In genomic region chr5:43602818-43603534, GRCh38 we compare ENCODE assay signal across 1 cellular context.
A peak's percentile ranks its signal among the peaks of the same experiment; 100 is the strongest.
TF ChIP-seq lines count a peak whose summit lies in the region.

NNT (plus strand) TSS chr5:43603180; CDS start chr5:43609196, 6,016 bp downstream.

TF ChIP-seq in HepG2, 621 proteins besides CTCF, POLR2A, EP300 and RAD21 (continued from another document and continues in another):
- TF ChIP-seq TOPORS (CRISPR knock-in tag; IDR thresholded peaks at IDR 0.05) (no peak; the same call in 1 of the 2 replicates), NR2F1 (CRISPR knock-in tag; IDR thresholded peaks at IDR 0.05) (no peak), ZNF142 (CRISPR knock-in tag; IDR thresholded peaks at IDR 0.05) (peak; percentile 77; the same call in 1 of the 2 replicates), SMARCE1 (IDR thresholded peaks at IDR 0.05; ENCODE audit: borderline replicate concordance) (no peak), ZNF513 (CRISPR knock-in tag; conservative IDR thresholded peaks at IDR 0.05) (0 out of 2 replicates have a peak, but pooled peaks have one; percentile 48), RFX5 (IDR thresholded peaks at IDR 0.05; ENCODE audit: low read depth, low read length) (no peak), FOXA1 (IDR thresholded peaks at IDR 0.05) (no peak), FOXA1 (CRISPR knock-in tag; IDR thresholded peaks at IDR 0.05) (no peak), GZF1 (CRISPR knock-in tag; IDR thresholded peaks at IDR 0.05) (no peak), TAF1 (CRISPR knock-in tag; IDR thresholded peaks at IDR 0.05) (no peak; the same call in none of the 2 replicates), GMEB2 (CRISPR knock-in tag; IDR thresholded peaks at IDR 0.05; ENCODE audit: low read depth) (no peak), ZNF251 (CRISPR knock-in tag; IDR thresholded peaks at IDR 0.05) (no peak), ZKSCAN5 (CRISPR knock-in tag; IDR thresholded peaks at IDR 0.05) (no peak), ZBTB21 (CRISPR knock-in tag; IDR thresholded peaks at IDR 0.05) (no peak), NAIF1 (CRISPR knock-in tag; IDR thresholded peaks at IDR 0.05; ENCODE audit: borderline replicate concordance) (no peak), DDIT3 (CRISPR knock-in tag; IDR thresholded peaks at IDR 0.05) (no peak), TEAD2 (CRISPR knock-in tag; IDR thresholded peaks at IDR 0.05) (0 out of 2 replicates have a peak, but pooled peaks have one; percentile 64), CC2D1A (CRISPR knock-in tag; IDR thresholded peaks at IDR 0.05) (no peak), ZNF678 (CRISPR knock-in tag; IDR thresholded peaks at IDR 0.05) (peak; percentile 57; the same call in 1 of the 2 replicates), ZFYVE20 (CRISPR knock-in tag; IDR thresholded peaks at IDR 0.05; ENCODE audit: borderline replicate concordance, low read depth) (no peak), GTF2F1 (IDR thresholded peaks at IDR 0.05; ENCODE audit: low read length) (no peak), TSC22D2 (CRISPR knock-in tag; IDR thresholded peaks at IDR 0.05; ENCODE audit: borderline replicate concordance) (no peak), ZNF790 (CRISPR knock-in tag; IDR thresholded peaks at IDR 0.05; ENCODE audit: borderline replicate concordance) (no peak; the same call in 1 of the 2 replicates), SMAD1 (CRISPR knock-in tag; IDR thresholded peaks at IDR 0.05; ENCODE audit: borderline replicate concordance, low read depth) (no peak), NPAS2 (CRISPR knock-in tag; IDR thresholded peaks at IDR 0.05; ENCODE audit: borderline replicate concordance) (no peak), HOMEZ (CRISPR knock-in tag; IDR thresholded peaks at IDR 0.05; ENCODE audit: low read depth) (no peak), ZNF775 (CRISPR knock-in tag; IDR thresholded peaks at IDR 0.05; ENCODE audit: borderline replicate concordance) (no peak), GRHL1 (CRISPR knock-in tag; conservative IDR thresholded peaks at IDR 0.05) (no peak), CHD2 (IDR thresholded peaks at IDR 0.05; ENCODE audit: low read depth, low read length) (no peak), WIZ (CRISPR knock-in tag; IDR thresholded peaks at IDR 0.05) (no peak), UBTF (CRISPR knock-in tag; IDR thresholded peaks at IDR 0.05) (peak; percentile 83; the same call in 1 of the 2 replicates), CREB3 (CRISPR knock-in tag; IDR thresholded peaks at IDR 0.05) (peak; percentile 84; the same call in 1 of the 2 replicates), ZNF350 (CRISPR knock-in tag; IDR thresholded peaks at IDR 0.05; ENCODE audit: borderline replicate concordance, low read depth) (no peak), ZNF34 (CRISPR knock-in tag; IDR thresholded peaks at IDR 0.05; ENCODE audit: borderline replicate concordance) (no peak), NFIC (IDR thresholded peaks at IDR 0.05; ENCODE audit: low read length) (no peak), ZNF772 (CRISPR knock-in tag; IDR thresholded peaks at IDR 0.05) (no peak), TRIM22 (IDR thresholded peaks at IDR 0.05) (no peak), ZXDC (CRISPR knock-in tag; IDR thresholded peaks at IDR 0.05) (peak; percentile 27; the same call in 1 of the 2 replicates), KDM5A (IDR thresholded peaks at IDR 0.05; ENCODE audit: borderline replicate concordance, low read length) (0 out of 2 replicates have a peak, but pooled peaks have one; percentile 25), ZNF12 (CRISPR knock-in tag; IDR thresholded peaks at IDR 0.05) (no peak), ZFP82 (CRISPR knock-in tag; IDR thresholded peaks at IDR 0.05; ENCODE audit: borderline replicate concordance) (peak; percentile 80; the same call in 1 of the 2 replicates), ZKSCAN8 (CRISPR knock-in tag; IDR thresholded peaks at IDR 0.05; ENCODE audit: borderline replicate concordance) (no peak), ZNF703 (CRISPR knock-in tag; IDR thresholded peaks at IDR 0.05; ENCODE audit: borderline replicate concordance) (peak; percentile 31; the same call in 1 of the 2 replicates)
